9 cellular contexts compared by ENCODE assay signal in the genomic region with DNA sequence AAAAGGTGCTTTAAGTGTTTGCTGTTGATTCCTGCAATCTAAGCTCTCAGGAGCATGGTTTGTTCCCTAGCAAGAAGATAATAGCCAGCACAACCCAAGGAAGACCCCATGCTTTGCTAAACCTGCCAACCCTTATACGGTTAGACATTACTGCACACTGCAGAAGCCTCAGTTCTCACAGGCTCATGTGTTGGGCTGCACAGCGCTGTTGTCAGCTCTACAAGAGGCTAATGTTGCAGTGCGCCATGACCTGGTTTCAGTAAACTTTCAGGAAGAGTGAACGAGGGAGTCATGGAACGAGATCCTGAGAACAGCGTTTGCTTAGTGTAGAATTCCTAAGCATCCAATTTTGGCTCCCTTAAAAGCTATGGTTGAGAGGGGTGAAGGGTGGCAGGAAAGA.
DNase-seq lines count a peak whose midpoint lies in the region; ATAC-seq and TF ChIP-seq lines count a peak whose summit lies in the region.
"Had no signal": no experiment of that assay in that cellular context is flagged by ENCODE, and none has a peak within 500 bp of the region (broad histone marks: within the 10 kb centered on the region; RNA-seq: fewer than 3 reads in every experiment).

No MANE protein-coding gene starts in this region.

- peaks cover 16 to 23% of the 10 kb centered on the region in 2 donors for H3K4me1 Mint-ChIP-seq in effector memory CD8-positive, alpha-beta T cell (ENCODE audit: low read depth in 2 of 2)

- peak overlapping the region; percentile 62 to 88 (median 80) for H3K27ac ChIP-seq in spleen

- peak; percentile 2 for ATAC-seq in GM21423 (IDR thresholded peaks at IDR 0.05; ENCODE audit: unreplicated experiment)
- no peak for ATAC-seq in effector memory CD8-positive, alpha-beta T cell (replicated peaks)
- ATAC-seq in GM21367 (IDR thresholded peaks at IDR 0.05; ENCODE audit: unreplicated experiment): no peak
- no peak for ATAC-seq in GM21737 (IDR thresholded peaks at IDR 0.05; ENCODE audit: unreplicated experiment)

- H3K4me3 ChIP-seq in MG63 (no peak overlapping the region), spleen (no peak overlapping the region)

- no peaks in the 10 kb centered on the region for H3K27me3 ChIP-seq in MG63
- no peaks in the 10 kb centered on the region for H3K27me3 ChIP-seq in spleen (replicated peaks in 1 of 7)

- peak overlapping the region; percentile 62 to 76 for H3K4me3 Mint-ChIP-seq in effector memory CD8-positive, alpha-beta T cell

- H3K9me3 ChIP-seq in MG63 (no peaks in the 10 kb centered on the region; the same call in 1 of the 2 replicates), spleen (no peaks in the 10 kb centered on the region)

- peak overlapping the region; percentile 86 to 96 for H3K27ac Mint-ChIP-seq in effector memory CD8-positive, alpha-beta T cell

- H3K9me3 Mint-ChIP-seq in effector memory CD8-positive, alpha-beta T cell: no peaks in the 10 kb centered on the region

- H3K36me3 Mint-ChIP-seq in effector memory CD8-positive, alpha-beta T cell (ENCODE audit: insufficient read depth): no peaks in the 10 kb centered on the region

- H3K36me3 ChIP-seq in MG63 (peaks cover 6% of the 10 kb centered on the region), spleen (no peaks in the 10 kb centered on the region)

- DNase-seq in MG63 (peak; percentile 5), spleen (no peak), erythroblast (lab: John Stamatoyannopoulos, UW) (no peak), middle frontal gyrus (ENCODE audit: extremely low spot score, low spot score) (no peak)
- DNase-seq in effector memory CD8-positive, alpha-beta T cell: no peak
- DNase-seq: NCI-H446 treated with DMSO at 0.1 percent for 48 hours had no signal

- intact Hi-C loops in spleen (cut with DNase I; ENCODE audit: low total_unique reads): no loop called here

- TF ChIP-seq POLR2A in spleen (IDR thresholded peaks at IDR 0.05): no peak
- TF ChIP-seq POLR2A in erythroblast (IDR thresholded peaks at IDR 0.05; ENCODE audit: low read length): no peak

- TF ChIP-seq CTCF in spleen (IDR thresholded peaks at IDR 0.05 in 8 of 11, conservative IDR thresholded peaks at IDR 0.05 in 3 of 11): no peak

- H3K4me1 ChIP-seq in spleen: peaks cover 0 to 26% (median 17%) of the 10 kb centered on the region in 6 donors

- no peaks in the 10 kb centered on the region for H3K27me3 Mint-ChIP-seq in effector memory CD8-positive, alpha-beta T cell

- WGBS in spleen, 5 donors: 81 to 96% (median 90%) methylated on average over 5 to 6 of the region's 6 CpGs
